In the genomic region with DNA sequence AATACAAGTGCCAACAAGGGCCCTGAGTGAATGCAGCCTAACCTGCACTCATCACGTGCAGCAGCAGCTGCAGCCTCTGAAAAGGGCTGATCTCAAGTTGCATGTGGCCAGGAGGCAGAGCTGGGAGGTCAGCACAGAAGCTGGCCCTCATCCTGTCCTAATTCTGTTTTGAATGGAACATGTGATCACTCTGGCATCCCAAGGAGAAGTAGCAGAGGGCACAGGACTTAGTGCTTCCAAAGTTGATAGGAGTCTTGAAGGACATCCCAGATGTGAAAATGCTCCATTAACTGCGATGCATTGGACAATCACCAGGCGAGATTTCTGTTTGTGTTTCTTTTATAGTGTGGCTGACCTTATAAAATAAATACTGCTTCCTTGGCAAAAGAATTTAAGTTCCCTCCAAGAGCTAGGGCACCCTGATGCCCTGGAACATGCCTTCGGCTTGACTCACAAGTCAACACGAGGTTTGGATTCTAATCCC, we compare ENCODE assay signal across 21 cellular contexts. TPM values are rescaled to one million over a fixed set of nuclear protein-coding genes. Genes with fewer than 3 reads are reported as not detected.
DNase-seq lines count a peak whose midpoint lies in the region; ATAC-seq, FAIRE-seq and TF ChIP-seq lines count a peak whose summit lies in the region.
"Had no signal": no experiment of that assay in that cellular context is flagged by ENCODE, and none has a peak within 500 bp of the region (broad histone marks: within the 10 kb centered on the region; RNA-seq: fewer than 3 reads in every experiment).

No MANE protein-coding gene starts in this region.

- H3K36me3 ChIP-seq in K562 (ENCODE audit: control insufficient read depth, insufficient read depth, low read length) = no peaks in the 10 kb centered on the region
- no peaks in the 10 kb centered on the region for H3K36me3 ChIP-seq in neuronal stem cell (replicated peaks in 1 of 2; ENCODE audit: control insufficient read depth in 2 of 2, insufficient read depth in 2 of 2, low read length in 2 of 2)
- H3K36me3 ChIP-seq in OCI-LY7 (ENCODE audit: insufficient read depth, low read length) = no peaks in the 10 kb centered on the region
- H3K36me3 ChIP-seq: ascending aorta; BLaER1 treated with 17β-estradiol and CSF1 and Interleukin-3, amounts not matched to agents 10 nM and 100 nM; HAP-1; lower lobe of right lung; thyroid gland had no signal

- H3K23ac ChIP-seq in neuronal stem cell (ENCODE audit: low read depth, low read length, poor library complexity) = no peak overlapping the region

- H3K4me1 ChIP-seq in K562 (replicated peaks in 1 of 2; ENCODE audit: control insufficient read depth in 2 of 2, insufficient read depth in 2 of 2, low read length in 2 of 2) (peaks cover 6 to 8% of the 10 kb centered on the region in 2 experiments), neuronal stem cell (ENCODE audit: control insufficient read depth in 2 of 2, insufficient read depth in 1 of 2, low read depth in 1 of 2, low read length in 2 of 2) (peaks cover 9 to 14% of the 10 kb centered on the region in 2 donors), OCI-LY7 (ENCODE audit: insufficient read depth, low read length, poor library complexity, severe bottlenecking) (peaks cover 16% of the 10 kb centered on the region)

- CTCF ChIA-PET in K562 (lab: Yijun Ruan, JAX; ENCODE audit: low intra/inter-chr PET ratio) = no interaction called here
- CTCF ChIA-PET in OCI-LY7 (lab: Charles Lee; ENCODE audit: unreplicated experiment) = no interaction called here

- POLR2A ChIA-PET in K562 (lab: Yijun Ruan, JAX) (no interaction called here), OCI-LY7 (lab: Charles Lee) (no interaction called here)

- BruUV-seq in K562 (replicated peaks; lab: Mats Ljungman, UMichigan) (no TSS peak), OCI-LY7 (replicated peaks; lab: Mats Ljungman, UMichigan) (no TSS peak)

- intact Hi-C loops in K562 (cut with micrococcal nuclease) = no loop called here
- intact Hi-C loops in OCI-LY7 (cut with micrococcal nuclease; ENCODE audit: unreplicated experiment) = no loop called here

- H3K9me3 ChIP-seq in K562 (replicated peaks; ENCODE audit: control insufficient read depth, insufficient read depth, low read depth, low read length) = no peaks in the 10 kb centered on the region
- H3K9me3 ChIP-seq in neuronal stem cell (replicated peaks in 1 of 2; ENCODE audit: control insufficient read depth in 2 of 2, insufficient read depth in 1 of 2, low read depth in 1 of 2, low read length in 2 of 2) = no peaks in the 10 kb centered on the region
- H3K9me3 ChIP-seq in OCI-LY7 (ENCODE audit: low read length) = no peaks in the 10 kb centered on the region
- H3K9me3 ChIP-seq: ascending aorta, HAP-1, lower lobe of right lung, thyroid gland had no signal

- no peak overlapping the region for H2BK15ac ChIP-seq in neuronal stem cell (ENCODE audit: low read length)

- no peak overlapping the region for H2BK12ac ChIP-seq in neuronal stem cell (ENCODE audit: low read length)

- in situ Hi-C loops in K562 (cut with MboI) = no loop called here
- in situ Hi-C loops in KBM-7 (cut with MboI; ENCODE audit: low pct_unique_long_range_greater_than_20kb, low sequenced_read_pairs) = no loop called here

- no peaks in the 10 kb centered on the region for H3K79me1 ChIP-seq in neuronal stem cell (ENCODE audit: low read depth, low read length)

- WGBS in K562 (ENCODE audit: insufficient coverage, low coverage, missing lambda C conversion rate) = 57% methylated on average over 4 of the region's 5 CpGs
- no CpG with 5 or more reads among the region's 5 CpGs for WGBS in neuronal stem cell (ENCODE audit: extremely low coverage in 2 of 2, insufficient read length in 2 of 2, insufficient replicate concordance in 1 of 2), 2 donors

- no peak overlapping the region for H4K8ac ChIP-seq in neuronal stem cell (ENCODE audit: low read depth, low read length)

- no peak overlapping the region for H2BK5ac ChIP-seq in neuronal stem cell (ENCODE audit: low read length)

- H4K91ac ChIP-seq in neuronal stem cell (ENCODE audit: low read depth, low read length, poor library complexity) = no peak overlapping the region

- H3K18ac ChIP-seq in neuronal stem cell (ENCODE audit: low read length) = no peak overlapping the region

- no peak overlapping the region for H3K14ac ChIP-seq in neuronal stem cell (ENCODE audit: low read length)

- H3K4me3 ChIP-seq in K562 (no peak overlapping the region), neuronal stem cell (ENCODE audit: low read length in 2 of 2) (no peak overlapping the region), OCI-LY7 (ENCODE audit: low read depth, low read length, poor library complexity, severe bottlenecking) (no peak overlapping the region)
- H3K4me3 ChIP-seq: ascending aorta; BLaER1 treated with 17β-estradiol and CSF1 and Interleukin-3, amounts not matched to agents 10 nM and 100 nM; HAP-1; lower lobe of right lung; thyroid gland had no signal

- H3K79me2 ChIP-seq in K562 (ENCODE audit: control insufficient read depth, insufficient read depth, low read length) (no peaks in the 10 kb centered on the region), OCI-LY7 (ENCODE audit: insufficient read depth, low read depth, low read length) (no peaks in the 10 kb centered on the region)
- H3K79me2 ChIP-seq: parathyroid adenoma had no signal

- FAIRE-seq in K562 (lab: Jason Lieb, UNC) = no peak
- FAIRE-seq: endometrium, TTC549 had no signal

- H2BK120ac ChIP-seq in neuronal stem cell (ENCODE audit: low read depth, low read length) = no peak overlapping the region

- H3K4me2 ChIP-seq in K562 (ENCODE audit: insufficient read depth, low read length) (no peak overlapping the region), neuronal stem cell (ENCODE audit: insufficient read depth, low read length, poor library complexity, severe bottlenecking) (no peak overlapping the region), OCI-LY7 (ENCODE audit: low read length) (no peak overlapping the region)
- H3K4me2 ChIP-seq: BLaER1 treated with 17β-estradiol and CSF1 and Interleukin-3, amounts not matched to agents 10 nM and 100 nM had no signal

- ATAC-seq in K562 (no peak), HG02642 (IDR thresholded peaks at IDR 0.05; ENCODE audit: poor library complexity, unreplicated experiment) (no peak)
- ATAC-seq: SK-N-SH treated with all-trans-retinoic acid at 6 μM for 48 hours; stimulated activated memory B cell treated with anti-CD40 and anti-IgM and Interleukin-4, amounts not matched to agents 10 μg/mL and 1 μg/mL and 100 μg/mL, for 72 hours had no signal

- peak; percentile 77 for DNase-seq in EH (ENCODE audit: low read depth)
- DNase-seq in LHCN-M2 (ENCODE audit: low read depth) = peak; percentile 67
- DNase-seq in K562 (ENCODE audit: extremely low read depth in 1 of 4, low spot score in 3 of 4) = no peak
- DNase-seq in neuronal stem cell (ENCODE audit: low spot score) = no peak
- no peak for DNase-seq in T-helper 1 cell
- DNase-seq in KBM-7 = no peak
- DNase-seq in OCI-LY7 (ENCODE audit: low spot score) = no peak
- DNase-seq: activated naive CD4-positive, alpha-beta T cell; activated T-cell treated with anti-CD3 and anti-CD28 coated beads for 4 hours; lower lobe of right lung; NCI-H1694 treated with DMSO at 0.1 percent for 48 hours had no signal

- TF ChIP-seq RAD21 in K562 (CRISPR knock-in tag; conservative IDR thresholded peaks at IDR 0.05 in 1 of 2, IDR thresholded peaks at IDR 0.05 in 1 of 2) = no peak

- H2AFZ ChIP-seq in K562 (ENCODE audit: low read depth, low read length) (no peak overlapping the region), neuronal stem cell (ENCODE audit: low read length) (peak overlapping the region; percentile 42), OCI-LY7 (ENCODE audit: low read length) (no peak overlapping the region)
- H2AFZ ChIP-seq: parathyroid adenoma had no signal

- H3K9me1 ChIP-seq in K562 (ENCODE audit: control insufficient read depth, insufficient read depth, low read length) = no peaks in the 10 kb centered on the region

- H3K9ac ChIP-seq in K562 (ENCODE audit: insufficient read depth in 1 of 2, low read depth in 2 of 2, low read length in 2 of 2) (no peak overlapping the region), neuronal stem cell (ENCODE audit: low read depth, low read length, poor library complexity) (no peak overlapping the region)
- H3K9ac ChIP-seq: BLaER1 treated with 17β-estradiol and CSF1 and Interleukin-3, amounts not matched to agents 10 nM and 100 nM; parathyroid adenoma had no signal

- H4K20me1 ChIP-seq in K562 (replicated peaks; ENCODE audit: control insufficient read depth, insufficient read depth, low read length) (no peaks in the 10 kb centered on the region), OCI-LY7 (ENCODE audit: insufficient read depth, low read length) (no peaks in the 10 kb centered on the region)
- H4K20me1 ChIP-seq: BLaER1 treated with 17β-estradiol and CSF1 and Interleukin-3, amounts not matched to agents 10 nM and 100 nM had no signal

- no peak for TF ChIP-seq CTCF in K562 (IDR thresholded peaks at IDR 0.05 in 2 of 3, conservative IDR thresholded peaks at IDR 0.05 in 1 of 3; ENCODE audit: insufficient read depth in 2 of 3, low read depth in 1 of 3, low read length in 3 of 3)
- no peak for TF ChIP-seq CTCF in OCI-LY7 (conservative IDR thresholded peaks at IDR 0.05; ENCODE audit: low read length)

- TF ChIP-seq EP300 in K562 (IDR thresholded peaks at IDR 0.05; ENCODE audit: low read length) = no peak

- no peaks in the 10 kb centered on the region for H3K9me2 ChIP-seq in OCI-LY7 (ENCODE audit: insufficient read depth, low read length)

- no peaks in the 10 kb centered on the region for H3K27me3 ChIP-seq in K562 (ENCODE audit: control insufficient read depth in 2 of 2, insufficient read depth in 2 of 2, low read length in 2 of 2)
- no peaks in the 10 kb centered on the region for H3K27me3 ChIP-seq in neuronal stem cell (ENCODE audit: control insufficient read depth in 3 of 3, insufficient read depth in 3 of 3, low read depth in 1 of 3, low read length in 3 of 3)
- H3K27me3 ChIP-seq: ascending aorta; BLaER1 treated with 17β-estradiol and CSF1 and Interleukin-3, amounts not matched to agents 10 nM and 100 nM; thyroid gland had no signal

- H2AK5ac ChIP-seq in neuronal stem cell (ENCODE audit: low read depth, low read length) = no peak overlapping the region

- no peak overlapping the region for H3K4ac ChIP-seq in neuronal stem cell (ENCODE audit: low read length)

- TF ChIP-seq POLR2A in K562 (conservative IDR thresholded peaks at IDR 0.05) = no peak

- H3K27ac ChIP-seq in K562 (ENCODE audit: extremely low read depth, low read depth, low read length) (no peak overlapping the region), neuronal stem cell (replicated peaks; ENCODE audit: low read length) (no peak overlapping the region), OCI-LY7 (ENCODE audit: low read depth, low read length, poor library complexity, severe bottlenecking) (no peak overlapping the region)
- H3K27ac ChIP-seq: BLaER1 treated with 17β-estradiol and CSF1 and Interleukin-3, amounts not matched to agents 10 nM and 100 nM; lower lobe of right lung; parathyroid adenoma; thyroid gland had no signal

RNA-seq across cellular contexts. Expression of a gene that starts 31.6 kb away (rescaled TPM):
- total RNA-seq in LHCN-M2 (2014; rRNA removed) (24.6 and 27.5 TPM in 2 replicates), K562 (2014; rRNA removed) (8.0 and 8.2 TPM in 2 replicates), K562 (2014; rRNA removed; fragmentation: Illumina TruSeq; extraction: Trizol) (15.1 and 18.4 TPM in 2 replicates), K562 (2015; rRNA removed; fragmentation: Illumina TruSeq; extraction: Trizol) (15.5 and 17.7 TPM in 2 replicates), K562 (2021) (12.1 and 14.8 TPM in 2 replicates), OCI-LY7 (2022) (46.6 and 49.9 TPM in 2 replicates)
- 6.0 TPM for polyA plus RNA-seq in LHCN-M2 (2012)
- total RNA-seq in K562 (2011; cell fraction: chromatin; rRNA removed; ENCODE audit: low replicate concordance) = 10.7 and 41.9 TPM in 2 replicates
- 4.2 and 7.6 TPM in 2 replicates for total RNA-seq in K562 (2011; cell fraction: nucleolus; rRNA removed)
- 15.5 and 17.0 TPM in 2 replicates for total RNA-seq in K562 (2011; cell fraction: nucleoplasm; rRNA removed)
- polyA plus RNA-seq in K562 (2011; rRNA removed) (4.7 and 8.8 TPM in 2 replicates), K562 (2014; fragmentation: Illumina TruSeq; extraction: Trizol) (8.1 and 9.1 TPM in 2 replicates), K562 (2014; fragmentation: Nextera tagmentation; extraction: Ambion mirVana) (1 to 10 TPM; 2.7 to 3.9 TPM), K562 (2014; rRNA removed) (6.7 and 6.8 TPM in 2 replicates)
- polyA plus RNA-seq in K562 (2011; cell fraction: cytosol; rRNA removed) = 1.2 and 2.2 TPM in 2 replicates
- polyA plus RNA-seq in K562 (2011; cell fraction: nucleus; rRNA removed) = 2.9 and 3.1 TPM in 2 replicates
- polyA plus RNA-seq in K562 (2012) = 5.7 and 6.9 TPM in 2 replicates
- 20.7 TPM in 2 replicates for polyA minus RNA-seq in K562 (2011; rRNA and poly(A)+ RNA removed)
- 4.4 and 6.0 TPM in 2 replicates for polyA minus RNA-seq in K562 (2011; cell fraction: cytosol; rRNA and poly(A)+ RNA removed)
- polyA minus RNA-seq in K562 (2011; cell fraction: nucleus; rRNA and poly(A)+ RNA removed) = 5.9 and 10.9 TPM in 2 replicates
- polyA plus RNA-seq in neuronal stem cell (2013, experiment 1 of 2) = 9.2 TPM
- polyA plus RNA-seq in neuronal stem cell (2013, experiment 2 of 2) = 10.0 TPM
- 30.7 and 32.8 TPM in 2 replicates for total RNA-seq in OCI-LY7 (2014; rRNA removed; shearing (Covaris generic))

RNA-seq across cellular contexts. Expression of a gene that starts 35.2 kb away (rescaled TPM):
- total RNA-seq in LHCN-M2 (2014; rRNA removed) = 17.4 and 18.7 TPM in 2 replicates
- polyA plus RNA-seq in LHCN-M2 (2012) = 7.4 TPM
- 7.0 and 14.8 TPM in 2 replicates for total RNA-seq in K562 (2011; cell fraction: chromatin; rRNA removed; ENCODE audit: low replicate concordance)
- total RNA-seq in K562 (2011; cell fraction: nucleolus; rRNA removed) = 5.0 and 6.0 TPM in 2 replicates
- 9.5 and 10.6 TPM in 2 replicates for total RNA-seq in K562 (2011; cell fraction: nucleoplasm; rRNA removed)
- total RNA-seq in K562 (2014; rRNA removed) = 2.1 and 3.6 TPM in 2 replicates
- total RNA-seq in K562 (2014; rRNA removed; fragmentation: Illumina TruSeq; extraction: Trizol) = 3.2 and 4.3 TPM in 2 replicates
- total RNA-seq in K562 (2015; rRNA removed; fragmentation: Illumina TruSeq; extraction: Trizol) = 2.8 and 3.8 TPM in 2 replicates
- total RNA-seq in K562 (2021) = 2.1 and 3.1 TPM in 2 replicates
- 4.5 and 5.9 TPM in 2 replicates for polyA plus RNA-seq in K562 (2011; rRNA removed)
- 1.5 and 3.7 TPM in 2 replicates for polyA plus RNA-seq in K562 (2011; cell fraction: cytosol; rRNA removed)
- 4.5 and 5.1 TPM in 2 replicates for polyA plus RNA-seq in K562 (2011; cell fraction: nucleus; rRNA removed)
- polyA plus RNA-seq in K562 (2012) = 2.3 and 2.6 TPM in 2 replicates
- polyA plus RNA-seq in K562 (2014; fragmentation: Illumina TruSeq; extraction: Trizol) = 2.6 and 3.0 TPM in 2 replicates
- polyA plus RNA-seq in K562 (2014; fragmentation: Nextera tagmentation; extraction: Ambion mirVana) = 1 to 10 TPM; 2.8 to 3.1 TPM
- 2.7 and 3.3 TPM in 2 replicates for polyA plus RNA-seq in K562 (2014; rRNA removed)
- polyA minus RNA-seq in K562 (2011; rRNA and poly(A)+ RNA removed) = 3.9 and 5.0 TPM in 2 replicates
- 0.91 and 2.0 TPM in 2 replicates for polyA minus RNA-seq in K562 (2011; cell fraction: cytosol; rRNA and poly(A)+ RNA removed)
- 3.2 and 3.5 TPM in 2 replicates for polyA minus RNA-seq in K562 (2011; cell fraction: nucleus; rRNA and poly(A)+ RNA removed)
- polyA plus RNA-seq in neuronal stem cell (2013, experiment 1 of 2) = 0.82 TPM
- 0.73 TPM for polyA plus RNA-seq in neuronal stem cell (2013, experiment 2 of 2)
- 0.13 TPM in 1 of 2 replicates, not detected in the other for total RNA-seq in OCI-LY7 (2014; rRNA removed; shearing (Covaris generic))
- 0.40 and 0.59 TPM in 2 replicates for total RNA-seq in OCI-LY7 (2022)

Comparison
In these comparisons a context has a peak if more than half of its experiments do, and no peak if none do; other contexts are left out.
1. DNase-seq: peak in EH (single experiment) and LHCN-M2 (single experiment); none in K562 (0 of 4), neuronal stem cell (single experiment), T-helper 1 cell (0 of 5), KBM-7 (single experiment) and OCI-LY7 (single experiment).